8 cellular contexts compared by ENCODE assay signal in the genomic region with DNA sequence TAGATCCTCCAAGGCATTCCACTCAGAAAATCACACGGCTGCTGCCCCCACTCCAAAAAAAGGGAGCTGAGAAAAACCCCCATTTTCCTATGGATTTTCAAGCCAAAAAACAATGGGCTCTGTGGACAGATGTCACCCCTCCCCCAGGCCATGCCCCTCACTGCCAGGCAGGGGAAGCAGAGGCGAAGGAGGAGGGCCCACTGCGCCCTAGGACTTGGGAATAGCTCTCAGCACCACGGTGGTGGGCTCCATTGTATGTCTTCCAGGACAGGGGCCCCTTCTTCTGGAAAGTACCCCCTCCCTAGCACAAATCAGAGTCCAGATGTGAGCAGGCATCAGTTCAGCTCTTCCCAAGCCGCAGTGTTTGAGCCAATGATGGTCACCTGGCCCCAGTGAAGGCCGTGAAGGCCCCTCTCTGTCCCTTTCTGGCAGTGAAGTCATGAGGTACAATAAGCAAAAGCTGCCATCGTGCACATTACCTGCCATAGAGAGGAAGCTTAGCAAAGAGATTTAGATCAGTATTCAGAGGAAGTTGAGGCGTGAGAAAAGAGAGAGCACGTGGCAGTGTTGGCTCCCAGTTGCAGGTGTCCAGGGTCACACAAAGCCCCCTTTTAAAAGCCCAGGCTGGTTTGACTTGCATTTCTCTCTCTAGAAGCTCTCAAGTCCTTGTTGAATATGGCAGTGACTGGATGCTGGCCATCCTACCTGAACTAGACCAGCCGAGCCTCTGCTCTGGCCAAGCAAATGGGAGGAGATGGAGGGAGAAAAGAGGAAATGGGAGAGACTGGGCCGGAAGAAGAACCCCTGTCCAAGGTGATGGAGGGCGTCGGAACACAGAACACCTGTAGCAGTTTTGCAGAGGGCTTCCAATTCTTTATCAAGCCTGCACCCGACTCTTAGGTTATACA.
A peak's percentile ranks its signal among the peaks of the same experiment; 100 is the strongest.
DNase-seq lines count a peak whose midpoint lies in the region; ATAC-seq and TF ChIP-seq lines count a peak whose summit lies in the region.

No MANE protein-coding gene starts in this region.

- CTCF ChIA-PET in PC-3 (lab: Charles Lee): no interaction called here

- H3F3A ChIP-seq in PC-3 (ENCODE audit: low read length, unreplicated experiment): peaks cover 10% of the 10 kb centered on the region

- ATAC-seq in DND-41 (ENCODE audit: insufficient read depth, low read depth) (peak; percentile 64), PC-3 (no peak)

- BruUV-seq in PC-3 (replicated peaks; lab: Mats Ljungman, UMichigan): TSS peak; percentile 45

- no peak overlapping the region for H4K8ac ChIP-seq in trophoblast cell (ENCODE audit: low read depth, low read length)

- H3K79me1 ChIP-seq in trophoblast cell (ENCODE audit: low read length): peaks cover 55% of the 10 kb centered on the region

- H3K36me3 ChIP-seq in DND-41 (ENCODE audit: insufficient read depth, low read length) (no peaks in the 10 kb centered on the region), PC-3 (ENCODE audit: low read depth, low read length) (no peaks in the 10 kb centered on the region), duodenal mucosa (ENCODE audit: control insufficient read depth in 1 of 2, insufficient read depth in 2 of 2, low read length in 2 of 2) (no peaks in the 10 kb centered on the region), trophoblast cell (ENCODE audit: control insufficient read depth in 1 of 2, insufficient read depth in 2 of 2, low read length in 2 of 2) (no peaks in the 10 kb centered on the region)

- H2BK12ac ChIP-seq in trophoblast cell (ENCODE audit: low read length): peak overlapping the region; percentile 78

- H4K91ac ChIP-seq in trophoblast cell (ENCODE audit: low read depth, low read length): peak overlapping the region; percentile 82

- peak overlapping the region in 1 of 2 experiments; percentile 3; a peak in 1 of 4 replicates for H3K4me3 ChIP-seq in DND-41 (ENCODE audit: low read depth in 1 of 2, low read length in 2 of 2)
- H3K4me3 ChIP-seq in PC-3 (ENCODE audit: low read length): no peak overlapping the region
- no peak overlapping the region for H3K4me3 ChIP-seq in duodenal mucosa (ENCODE audit: low read depth in 1 of 2, low read length in 2 of 2)
- H3K4me3 ChIP-seq in trophoblast cell (ENCODE audit: low read depth, low read length): peak overlapping the region; percentile 5

- no peaks in the 10 kb centered on the region for H3K9me3 ChIP-seq in DND-41 (ENCODE audit: insufficient read depth, low read length, severe bottlenecking)
- H3K9me3 ChIP-seq in PC-3 (ENCODE audit: low read length): no peaks in the 10 kb centered on the region
- no peaks in the 10 kb centered on the region for H3K9me3 ChIP-seq in duodenal mucosa (ENCODE audit: control insufficient read depth in 1 of 2, low read length in 2 of 2)
- no peaks in the 10 kb centered on the region for H3K9me3 ChIP-seq in trophoblast cell (ENCODE audit: insufficient read depth, low read depth, low read length)

- H3K4ac ChIP-seq in trophoblast cell (ENCODE audit: low read depth, low read length): no peak overlapping the region

- no peaks in the 10 kb centered on the region for H3K9me2 ChIP-seq in PC-3 (replicated peaks; ENCODE audit: low read length)

- TF ChIP-seq CTCF in DND-41 (IDR thresholded peaks at IDR 0.05; ENCODE audit: borderline replicate concordance, extremely low read depth, low read length, poor library complexity, severe bottlenecking): no peak
- no peak for TF ChIP-seq CTCF in PC-3 (conservative IDR thresholded peaks at IDR 0.05; ENCODE audit: low read depth, low read length)

- H3K9ac ChIP-seq in DND-41 (ENCODE audit: low read depth, low read length) (peak overlapping the region; percentile 42), PC-3 (ENCODE audit: low read length) (peak overlapping the region; percentile 89), duodenal mucosa (ENCODE audit: low read depth in 1 of 2, low read length in 2 of 2) (peak overlapping the region; percentile 41 to 48), trophoblast cell (ENCODE audit: low read length) (no peak overlapping the region)

- H3K23ac ChIP-seq in trophoblast cell (ENCODE audit: low read length): no peak overlapping the region

- intact Hi-C loops in PC-3 (cut with micrococcal nuclease): loop anchor here (1.0 to 5.0 kb wide), 4 partner anchors 18 to 367 kb away; a partner anchor contains a TSS

- WGBS in trophoblast cell (ENCODE audit: extremely low coverage, insufficient coverage, insufficient read length): no CpG with 5 or more reads among the region's 14 CpGs

- H3K4me1 ChIP-seq in DND-41 (ENCODE audit: insufficient read depth, low read length) (peaks cover 53% of the 10 kb centered on the region), PC-3 (ENCODE audit: insufficient read depth, low read length) (peaks cover 71% of the 10 kb centered on the region), duodenal mucosa (ENCODE audit: control insufficient read depth in 1 of 2, insufficient read depth in 2 of 2, low read length in 2 of 2) (peaks cover 74 to 77% of the 10 kb centered on the region in 2 donors), trophoblast cell (ENCODE audit: control insufficient read depth in 1 of 2, insufficient read depth in 2 of 2, low read length in 2 of 2) (peaks cover 40 to 54% of the 10 kb centered on the region in 2 experiments)

- peak overlapping the region; percentile 91 for H3K27ac ChIP-seq in DND-41 (ENCODE audit: low read length)
- H3K27ac ChIP-seq in PC-3 (ENCODE audit: low read length): peak overlapping the region; percentile 100
- peak overlapping the region; percentile 92 for H3K27ac ChIP-seq in duodenal mucosa (ENCODE audit: low read depth, low read length)
- no peak overlapping the region for H3K27ac ChIP-seq in trophoblast cell (ENCODE audit: low read depth, low read length)

- H3K14ac ChIP-seq in trophoblast cell (ENCODE audit: low read length): peak overlapping the region; percentile 12

- peak overlapping the region; percentile 1 for H2BK120ac ChIP-seq in trophoblast cell (ENCODE audit: insufficient read depth, low read length, poor library complexity)

- DNase-seq in DND-41 (peak; percentile 70), PC-3 (no peak), trophoblast cell (no peak), DMS53 (lab: John Stamatoyannopoulos, UW) (no peak), NCI-H2171 (lab: John Stamatoyannopoulos, UW) (no peak), EL (no peak), NCI-H1436 (lab: John Stamatoyannopoulos, UW) (no peak)

- POLR2A ChIA-PET in PC-3 (lab: Charles Lee; ENCODE audit: unreplicated experiment): interaction anchor here (0.5 to 1.2 kb wide), 6 partner anchors 17 to 484 kb away, joined by 3 to 15 read pairs (median 7); no protein-coding TSS in a partner anchor

- H2AK5ac ChIP-seq in trophoblast cell (ENCODE audit: low read length): peak overlapping the region; percentile 1

- H3K4me2 ChIP-seq in DND-41 (ENCODE audit: insufficient read depth, low read length) (peak overlapping the region; percentile 37), PC-3 (ENCODE audit: low read length) (peak overlapping the region; percentile 68), trophoblast cell (ENCODE audit: low read length) (no peak overlapping the region)

- H4K20me1 ChIP-seq in DND-41 (ENCODE audit: insufficient read depth, low read length): no peaks in the 10 kb centered on the region
- no peaks in the 10 kb centered on the region for H4K20me1 ChIP-seq in PC-3 (ENCODE audit: low read length)

- H4K12ac ChIP-seq in trophoblast cell (ENCODE audit: low read depth, low read length): no peak overlapping the region

- no peaks in the 10 kb centered on the region for H3K27me3 ChIP-seq in DND-41 (ENCODE audit: insufficient read depth, low read length, poor library complexity)
- H3K27me3 ChIP-seq in PC-3 (ENCODE audit: low read length): no peaks in the 10 kb centered on the region
- no peaks in the 10 kb centered on the region for H3K27me3 ChIP-seq in duodenal mucosa (ENCODE audit: control insufficient read depth in 1 of 2, insufficient read depth in 2 of 2, low read length in 2 of 2)
- H3K27me3 ChIP-seq in trophoblast cell (ENCODE audit: insufficient read depth, low read length): no peaks in the 10 kb centered on the region

- H3K79me2 ChIP-seq in DND-41 (ENCODE audit: insufficient read depth, low read length): no peaks in the 10 kb centered on the region
- H3K79me2 ChIP-seq in PC-3 (ENCODE audit: low read length): peaks cover 5% of the 10 kb centered on the region; the same call in 1 of the 2 replicates
- H3K79me2 ChIP-seq in trophoblast cell (ENCODE audit: control insufficient read depth, insufficient read depth, low read length, poor library complexity): no peaks in the 10 kb centered on the region

- no peak overlapping the region for H2BK5ac ChIP-seq in trophoblast cell (ENCODE audit: low read depth, low read length, poor library complexity)

- H3K18ac ChIP-seq in trophoblast cell (ENCODE audit: low read length): peak overlapping the region; percentile 18

- H2AFZ ChIP-seq in DND-41 (ENCODE audit: low read depth, low read length) (peak overlapping the region; percentile 66), PC-3 (ENCODE audit: low read length) (no peak overlapping the region), trophoblast cell (ENCODE audit: insufficient read depth, low read length, poor library complexity) (no peak overlapping the region)
